ENCODE assay signal across 1 cellular context in genomic region chr10:128599030-128599429, GRCh38.
A peak's percentile ranks its signal among the peaks of the same experiment; 100 is the strongest.
TF ChIP-seq lines count a peak whose summit lies in the region.

No MANE protein-coding gene starts in this region.

TF ChIP-seq in K562, 482 proteins besides CTCF, POLR2A, EP300 and RAD21 (continued from another document):
- peak; percentile 44 for TF ChIP-seq PRDM10 (IDR thresholded peaks at IDR 0.05; ENCODE audit: partially characterized antibody)
